9 cellular contexts compared by ENCODE assay signal in genomic region chr10:98323221-98324164, GRCh38. TPM values are rescaled to one million over a fixed set of nuclear protein-coding genes. Genes with fewer than 3 reads are reported as not detected.
A peak's percentile ranks its signal among the peaks of the same experiment; 100 is the strongest.
DNase-seq lines count a peak whose midpoint lies in the region; ATAC-seq and TF ChIP-seq lines count a peak whose summit lies in the region.
"Had no signal": no experiment of that assay in that cellular context is flagged by ENCODE, and none has a peak within 500 bp of the region (broad histone marks: within the 10 kb centered on the region; RNA-seq: fewer than 3 reads in every experiment).

No MANE protein-coding gene starts in this region.

- H3K27me3 Mint-ChIP-seq in activated naive CD8-positive, alpha-beta T cell treated with anti-CD3 and anti-CD28 coated beads, Interleukin-2, amount 50 U/mL, for 24 hours, result peaks cover 3% of the 10 kb centered on the region
- no peaks in the 10 kb centered on the region for H3K27me3 Mint-ChIP-seq in activated naive CD8-positive, alpha-beta T cell treated with anti-CD3 and anti-CD28 coated beads for 36 hours
- peaks cover 15% of the 10 kb centered on the region for H3K27me3 Mint-ChIP-seq in glutamatergic neuron (ENCODE audit: unreplicated experiment)

- H3K27me3 ChIP-seq in SJSA1 (replicated peaks), result no peaks in the 10 kb centered on the region

- peak; percentile 77 for ATAC-seq in activated naive CD8-positive, alpha-beta T cell treated with anti-CD3 and anti-CD28 coated beads, Interleukin-2, amount 50 U/mL, for 24 hours
- no peak for ATAC-seq in HG03469 (IDR thresholded peaks at IDR 0.05; ENCODE audit: unreplicated experiment)
- no peak for ATAC-seq in HG03378 (IDR thresholded peaks at IDR 0.05; ENCODE audit: unreplicated experiment)

- H3K4me3 ChIP-seq in SJSA1, result no peak overlapping the region

- no peak overlapping the region for H3K4me3 Mint-ChIP-seq in activated naive CD8-positive, alpha-beta T cell treated with anti-CD3 and anti-CD28 coated beads, Interleukin-2, amount 50 U/mL, for 24 hours
- no peak overlapping the region for H3K4me3 Mint-ChIP-seq in activated naive CD8-positive, alpha-beta T cell treated with anti-CD3 and anti-CD28 coated beads for 36 hours
- H3K4me3 Mint-ChIP-seq in glutamatergic neuron (ENCODE audit: unreplicated experiment), result no peak overlapping the region
- H3K4me3 Mint-ChIP-seq: T-helper 1 cell treated with Interleukin-12 subunit alpha and Interleukin-12 subunit beta and Interleukin-4 antibody, amounts not matched to agents 30 μg/mL and 1 μg/mL, for 36 hours had no signal

- no peak overlapping the region for H3K27ac Mint-ChIP-seq in activated naive CD8-positive, alpha-beta T cell treated with anti-CD3 and anti-CD28 coated beads, Interleukin-2, amount 50 U/mL, for 24 hours
- H3K27ac Mint-ChIP-seq in activated naive CD8-positive, alpha-beta T cell treated with anti-CD3 and anti-CD28 coated beads for 36 hours, result no peak overlapping the region
- H3K27ac Mint-ChIP-seq in glutamatergic neuron (ENCODE audit: unreplicated experiment), result no peak overlapping the region
- H3K27ac Mint-ChIP-seq: T-helper 1 cell treated with Interleukin-12 subunit alpha and Interleukin-12 subunit beta and Interleukin-4 antibody, amounts not matched to agents 30 μg/mL and 1 μg/mL, for 36 hours had no signal

- no peaks in the 10 kb centered on the region for H3K4me1 Mint-ChIP-seq in activated naive CD8-positive, alpha-beta T cell treated with anti-CD3 and anti-CD28 coated beads, Interleukin-2, amount 50 U/mL, for 24 hours
- no peaks in the 10 kb centered on the region for H3K4me1 Mint-ChIP-seq in activated naive CD8-positive, alpha-beta T cell treated with anti-CD3 and anti-CD28 coated beads for 36 hours
- H3K4me1 Mint-ChIP-seq in glutamatergic neuron (ENCODE audit: low read depth, unreplicated experiment), result peaks cover 44% of the 10 kb centered on the region

- no peaks in the 10 kb centered on the region for H3K9me3 ChIP-seq in SJSA1 (replicated peaks)

- peaks cover 14% of the 10 kb centered on the region for H3K4me1 ChIP-seq in SJSA1 (replicated peaks)

- DNase-seq in activated naive CD8-positive, alpha-beta T cell treated with anti-CD3 and anti-CD28 coated beads, Interleukin-2, amount 50 U/mL, for 24 hours, result peak; percentile 7
- DNase-seq in activated naive CD8-positive, alpha-beta T cell treated with anti-CD3 and anti-CD28 coated beads for 36 hours, result no peak
- DNase-seq in SJSA1 (ENCODE audit: low read depth in 1 of 2, low spot score in 2 of 2) (peak; percentile 67 to 87), glomerular visceral epithelial cell (ENCODE audit: extremely low spot score) (peak; percentile 83), glutamatergic neuron (no peak)
- peak; percentile 10 to 16 for DNase-seq in stimulated activated CD8-positive, alpha-beta memory T cell treated with anti-CD3 and anti-CD28 coated beads, Interleukin-15, amount 100 ng/mL, for 48 hours (ENCODE audit: low read depth in 2 of 2)

- H3K36me3 ChIP-seq in SJSA1, result no peaks in the 10 kb centered on the region

- no peaks in the 10 kb centered on the region for H3K36me3 Mint-ChIP-seq in activated naive CD8-positive, alpha-beta T cell treated with anti-CD3 and anti-CD28 coated beads, Interleukin-2, amount 50 U/mL, for 24 hours (ENCODE audit: low read depth)
- no peaks in the 10 kb centered on the region for H3K36me3 Mint-ChIP-seq in activated naive CD8-positive, alpha-beta T cell treated with anti-CD3 and anti-CD28 coated beads for 36 hours
- H3K36me3 Mint-ChIP-seq in glutamatergic neuron (ENCODE audit: unreplicated experiment), result no peaks in the 10 kb centered on the region

- no peaks in the 10 kb centered on the region for H3K9me3 Mint-ChIP-seq in activated naive CD8-positive, alpha-beta T cell treated with anti-CD3 and anti-CD28 coated beads, Interleukin-2, amount 50 U/mL, for 24 hours
- peaks cover under 1% of the 10 kb centered on the region for H3K9me3 Mint-ChIP-seq in activated naive CD8-positive, alpha-beta T cell treated with anti-CD3 and anti-CD28 coated beads for 36 hours
- peaks cover 17% of the 10 kb centered on the region for H3K9me3 Mint-ChIP-seq in glutamatergic neuron (ENCODE audit: unreplicated experiment)
- H3K9me3 Mint-ChIP-seq: T-helper 1 cell treated with Interleukin-12 subunit alpha and Interleukin-12 subunit beta and Interleukin-4 antibody, amounts not matched to agents 30 μg/mL and 1 μg/mL, for 36 hours had no signal

- no peak for TF ChIP-seq CTCF in glutamatergic neuron (IDR thresholded peaks at IDR 0.05; ENCODE audit: partially characterized antibody, unreplicated experiment)

- H3K27ac ChIP-seq in SJSA1, result no peak overlapping the region

RNA-seq across cellular contexts. Expression of gene LOXL4, which starts 55.5 kb away (rescaled TPM):
- not detected for total RNA-seq in activated naive CD8-positive, alpha-beta T cell treated with anti-CD3 and anti-CD28 coated beads for 36 hours
- total RNA-seq in SJSA1 (2014; rRNA removed; shearing (Covaris generic)), result 0.55 TPM in 1 of 2 replicates, not detected in the other
- 6.1 TPM for total RNA-seq in glutamatergic neuron (ENCODE audit: unreplicated experiment)

Comparison
In these comparisons a context has a peak if more than half of its experiments do, and no peak if none do; other contexts are left out.
1. DNase-seq: peak in activated naive CD8-positive, alpha-beta T cell treated with anti-CD3 and anti-CD28 coated beads, Interleukin-2, amount 50 U/mL, for 24 hours (single experiment), SJSA1 (2 of 2), glomerular visceral epithelial cell (single experiment) and stimulated activated CD8-positive, alpha-beta memory T cell treated with anti-CD3 and anti-CD28 coated beads, Interleukin-15, amount 100 ng/mL, for 48 hours (2 of 2); none in activated naive CD8-positive, alpha-beta T cell treated with anti-CD3 and anti-CD28 coated beads for 36 hours (single experiment) and glutamatergic neuron (single experiment).